In genomic region chr21:17542371-17542992, GRCh38 we compare ENCODE assay signal across 16 cellular contexts. TPM values are rescaled to one million over a fixed set of nuclear protein-coding genes. Genes with fewer than 3 reads are reported as not detected.
DNase-seq lines count a peak whose midpoint lies in the region; ATAC-seq and TF ChIP-seq lines count a peak whose summit lies in the region.
"Had no signal": no experiment of that assay in that cellular context is flagged by ENCODE, and none has a peak within 500 bp of the region (broad histone marks: within the 10 kb centered on the region; RNA-seq: fewer than 3 reads in every experiment).

No MANE protein-coding gene starts in this region.

- H3K9ac ChIP-seq in PC-3 (ENCODE audit: low read length) = no peak overlapping the region

- BruUV-seq in PC-3 (replicated peaks; lab: Mats Ljungman, UMichigan) = no TSS peak

- CTCF ChIA-PET in PC-3 (lab: Charles Lee) = no interaction called here

- no peaks in the 10 kb centered on the region for H3K4me1 ChIP-seq in right cardiac atrium (ENCODE audit: control insufficient read depth, insufficient read depth, low read length)
- no peaks in the 10 kb centered on the region for H3K4me1 ChIP-seq in PC-3 (ENCODE audit: insufficient read depth, low read length)

- WGBS in right cardiac atrium = 34% methylated on average over 5 of the region's 5 CpGs

- no peak overlapping the region for H2AFZ ChIP-seq in PC-3 (ENCODE audit: low read length)

- POLR2A ChIA-PET in PC-3 (lab: Charles Lee; ENCODE audit: unreplicated experiment) = no interaction called here

- ATAC-seq in Right ventricle myocardium inferior (peak; percentile 38), right cardiac atrium (no peak), left colon (peak; percentile 56), PC-3 (no peak), GM21786 (IDR thresholded peaks at IDR 0.05; ENCODE audit: unreplicated experiment) (no peak)
- ATAC-seq: activated CD8-positive, alpha-beta T cell treated with anti-CD3 and anti-CD28 coated beads, Interleukin-2, amount 10 ng/mL, durations not matched to agents 7 days and 5 days; HCT116 had no signal

- no peaks in the 10 kb centered on the region for H3K9me2 ChIP-seq in PC-3 (replicated peaks; ENCODE audit: low read length)

- H3K4me3 ChIP-seq in right cardiac atrium (ENCODE audit: low read length) (no peak overlapping the region), PC-3 (ENCODE audit: low read length) (no peak overlapping the region)
- H3K4me3 ChIP-seq: coronary artery had no signal

- no peaks in the 10 kb centered on the region for H3K79me2 ChIP-seq in PC-3 (ENCODE audit: low read length)

- H3K27me3 ChIP-seq in right cardiac atrium (ENCODE audit: control insufficient read depth, insufficient read depth) (no peaks in the 10 kb centered on the region), PC-3 (ENCODE audit: low read length) (no peaks in the 10 kb centered on the region)

- no peaks in the 10 kb centered on the region for H3F3A ChIP-seq in PC-3 (ENCODE audit: low read length, unreplicated experiment)

- H3K9me3 ChIP-seq in right cardiac atrium (ENCODE audit: control insufficient read depth, low read length) = no peaks in the 10 kb centered on the region
- H3K9me3 ChIP-seq in PC-3 (ENCODE audit: low read length) = no peaks in the 10 kb centered on the region

- H3K27ac ChIP-seq in right cardiac atrium (ENCODE audit: low read length) (no peak overlapping the region), VCaP (peak overlapping the region; percentile 60), PC-3 (ENCODE audit: low read length) (no peak overlapping the region)
- H3K27ac ChIP-seq: coronary artery had no signal

- intact Hi-C loops in Right ventricle myocardium inferior (cut with DNase I) = no loop called here
- intact Hi-C loops in right cardiac atrium (cut with DNase I) = no loop called here
- intact Hi-C loops in left colon (cut with DNase I, micrococcal nuclease) = no loop called here
- intact Hi-C loops in PC-3 (cut with micrococcal nuclease) = no loop called here

- no peak for TF ChIP-seq CTCF in VCaP (conservative IDR thresholded peaks at IDR 0.05)
- TF ChIP-seq CTCF in PC-3 (conservative IDR thresholded peaks at IDR 0.05; ENCODE audit: low read depth, low read length) = no peak

- H4K20me1 ChIP-seq in PC-3 (ENCODE audit: low read length) = no peaks in the 10 kb centered on the region

- H3K36me3 ChIP-seq in PC-3 (ENCODE audit: low read depth, low read length) = no peaks in the 10 kb centered on the region

- H3K4me2 ChIP-seq in PC-3 (ENCODE audit: low read length) = no peak overlapping the region

- DNase-seq in Right ventricle myocardium inferior (ENCODE audit: missing footprints) (no peak), right cardiac atrium (no peak), left colon (no peak), NCI-H82 treated with DMSO at 0.1 percent for 48 hours (lab: John Stamatoyannopoulos, UW; ENCODE audit: unreplicated experiment) (no peak), PC-3 (no peak), GF-D8 (lab: John Stamatoyannopoulos, UW) (no peak)
- DNase-seq: activated CD8-positive, alpha-beta T cell treated with anti-CD3 and anti-CD28 coated beads, Interleukin-2, amount 10 ng/mL, durations not matched to agents 7 days and 5 days; activated naive CD4-positive, alpha-beta T cell treated with Interleukin-2 at 50 U/mL for 16 hours; EL; NCI-H1436; RPMI8226; T1000 had no signal

RNA-seq across cellular contexts. Expression of gene CXADR, which starts 29.6 kb away (rescaled TPM):
- 25.5 TPM for total RNA-seq in Right ventricle myocardium inferior
- 10 to 100 TPM; 13.8 to 22.5 (median 19.9) TPM for total RNA-seq in right cardiac atrium
- polyA plus RNA-seq in right cardiac atrium = 7.3 TPM
- total RNA-seq in left colon = 10 to 100 TPM; 70.5 to 79.2 TPM
- total RNA-seq in PC-3 (2014; rRNA removed) = 11.2 and 11.5 TPM in 2 replicates

Comparison
In these comparisons a context has a peak if more than half of its experiments do, and no peak if none do; other contexts are left out.
1. ATAC-seq: peak in Right ventricle myocardium inferior (single experiment) and left colon (single experiment); none in right cardiac atrium (0 of 2), PC-3 (single experiment) and GM21786 (single experiment).